Comparison of ENCODE assay signal across 17 cellular contexts in genomic region chr20:32078777-32079176, GRCh38. TPM values are rescaled to one million over a fixed set of nuclear protein-coding genes. Genes with fewer than 3 reads are reported as not detected.
"Had no signal": no experiment of that assay in that cellular context is flagged by ENCODE, and none has a peak within 500 bp of the region (broad histone marks: within the 10 kb centered on the region; RNA-seq: fewer than 3 reads in every experiment).

No MANE protein-coding gene starts in this region.

- ATAC-seq: activated CD4-positive, CD25-positive, alpha-beta regulatory T cell treated with anti-CD3 and anti-CD28 coated beads, Interleukin-2, amount 50 U/mL, for 24 hours; activated CD8-positive, alpha-beta memory T cell treated with anti-CD3 and anti-CD28 coated beads, Interleukin-2, amount 10 ng/mL, durations not matched to agents 7 days and 5 days; effector memory CD8-positive, alpha-beta T cell; stimulated activated naive CD8-positive, alpha-beta T cell treated with anti-CD3 and anti-CD28 coated beads, Interleukin-15, amount 100 ng/mL, for 72 hours had no signal

- H3K27ac ChIP-seq: epithelial cell of prostate, sigmoid colon, thoracic aorta had no signal

- H3K36me3 ChIP-seq: sigmoid colon, thoracic aorta had no signal

- H3K4me3 ChIP-seq: sigmoid colon, thoracic aorta had no signal

- DNase-seq: activated CD4-positive, alpha-beta T cell treated with anti-CD3 and anti-CD28 coated beads, Interleukin-2, amount 50 U/mL, for 48 hours; activated CD8-positive, alpha-beta memory T cell treated with anti-CD3 and anti-CD28 coated beads, Interleukin-2, amount 10 ng/mL, durations not matched to agents 7 days and 5 days; activated effector memory CD4-positive, alpha-beta T cell treated with Interleukin-2 at 50 U/mL for 16 hours; activated T-cell treated with anti-CD3 and anti-CD28 coated beads, Interleukin-2, amount 50 U/mL, for 24 hours; amniotic stem cell; cortex of kidney; effector memory CD8-positive, alpha-beta T cell; hippocampal formation; kidney glomerular epithelial cell; sigmoid colon; stimulated activated CD4-positive, alpha-beta T cell treated with anti-CD3 and anti-CD28 coated beads, Interleukin-12 subunit alpha, Interleukin-12 subunit beta, amount 100 ng/mL, for 4 hours; stimulated activated CD4-positive, alpha-beta T cell treated with anti-CD3 and anti-CD28 coated beads, Interleukin-4, amount 100 ng/mL, for 1 hour; stimulated activated naive CD8-positive, alpha-beta T cell treated with anti-CD3 and anti-CD28 coated beads, Interleukin-15, amount 100 ng/mL, for 72 hours had no signal

- H3K4me1 ChIP-seq: sigmoid colon had no signal

- H3K9me3 ChIP-seq: sigmoid colon, thoracic aorta had no signal

RNA-seq across cellular contexts. Expression of gene HCK, which starts 26.7 kb away (rescaled TPM):
- total RNA-seq: activated CD8-positive, alpha-beta memory T cell treated with anti-CD3 and anti-CD28 coated beads, Interleukin-2, amount 10 ng/mL, durations not matched to agents 7 days and 5 days; osteocyte had no signal
